1 cellular context compared by ENCODE assay signal in the genomic region with DNA sequence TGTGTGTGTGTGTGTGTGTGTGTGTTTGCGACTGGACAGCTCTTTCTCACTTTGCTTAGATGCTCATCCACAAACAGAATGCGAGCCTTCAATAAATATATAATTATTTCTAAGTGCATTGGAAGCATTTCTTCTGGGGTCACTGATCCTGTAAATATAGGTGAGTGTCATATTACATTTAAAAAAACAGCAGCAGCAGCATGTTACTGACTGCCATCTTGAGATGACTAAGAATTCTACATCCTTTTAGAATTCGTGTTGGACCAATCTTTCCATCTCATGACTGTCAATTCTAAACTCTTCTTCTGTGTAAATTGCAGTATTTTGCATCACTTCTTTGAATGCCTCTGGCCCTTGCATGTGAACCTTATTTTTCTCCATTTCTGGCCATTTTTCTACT.
TF ChIP-seq lines count a peak whose summit lies in the region.

No MANE protein-coding gene starts in this region.

TF ChIP-seq in endothelial cell of umbilical vein, 7 proteins besides CTCF, POLR2A, EP300 and RAD21:
- TF ChIP-seq POLR2AphosphoS5 (IDR thresholded peaks at IDR 0.05; ENCODE audit: insufficient read depth, low read depth, low read length) (no peak), FOS (IDR thresholded peaks at IDR 0.05; ENCODE audit: borderline replicate concordance, insufficient read depth, low read length) (peak; percentile 1), GATA2 (IDR thresholded peaks at IDR 0.05; ENCODE audit: insufficient read depth, insufficient read length, low read depth, low read length) (peak; percentile 0), EZH2 (IDR thresholded peaks at IDR 0.05; ENCODE audit: borderline replicate concordance, low read depth, low read length, severe bottlenecking) (no peak), JUN (IDR thresholded peaks at IDR 0.05; ENCODE audit: borderline replicate concordance, insufficient read depth, insufficient read length, low read depth) (no peak), MYC (IDR thresholded peaks at IDR 0.05; ENCODE audit: low read depth, low read length) (no peak)
- TF ChIP-seq, protein P1, sequence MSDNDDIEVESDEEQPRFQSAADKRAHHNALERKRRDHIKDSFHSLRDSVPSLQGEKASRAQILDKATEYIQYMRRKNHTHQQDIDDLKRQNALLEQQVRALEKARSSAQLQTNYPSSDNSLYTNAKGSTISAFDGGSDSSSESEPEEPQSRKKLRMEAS (IDR thresholded peaks at IDR 0.05; ENCODE audit: insufficient read depth, insufficient read length) = no peak
